Comparison of ENCODE assay signal across 9 cellular contexts in genomic region chr4:36325499-36325898, GRCh38.
DNase-seq lines count a peak whose midpoint lies in the region; ATAC-seq and TF ChIP-seq lines count a peak whose summit lies in the region.
"Had no signal": no experiment of that assay in that cellular context is flagged by ENCODE, and none has a peak within 500 bp of the region (broad histone marks: within the 10 kb centered on the region; RNA-seq: fewer than 3 reads in every experiment).

No MANE protein-coding gene starts in this region.

- no peak overlapping the region for H3K27ac ChIP-seq in substantia nigra (ENCODE audit: low read depth, low read length, poor library complexity, severe bottlenecking)
- no peak overlapping the region for H3K27ac ChIP-seq in tibial artery

- H3K9me3 ChIP-seq in tibial artery: no peaks in the 10 kb centered on the region

- ATAC-seq in GM18868 (IDR thresholded peaks at IDR 0.05; ENCODE audit: unreplicated experiment) (peak; percentile 80), GM21717 (IDR thresholded peaks at IDR 0.05; ENCODE audit: unreplicated experiment) (peak; percentile 90), HG03558 (IDR thresholded peaks at IDR 0.05; ENCODE audit: extremely low read depth, unreplicated experiment) (peak; percentile 84)

- no peak for TF ChIP-seq CTCF in tibial artery (IDR thresholded peaks at IDR 0.05)

- no peaks in the 10 kb centered on the region for H3K4me1 ChIP-seq in tibial artery

- H3K36me3 ChIP-seq in tibial artery: no peaks in the 10 kb centered on the region

- intact Hi-C loops in tibial artery (cut with DNase I; ENCODE audit: low total_unique reads): no loop called here

- DNase-seq in kidney tubule cell (ENCODE audit: low spot score) (peak; percentile 13), substantia nigra (lab: John Stamatoyannopoulos, UW) (no peak), DMS153 treated with DMSO at 0.1 percent for 48 hours (lab: John Stamatoyannopoulos, UW; ENCODE audit: unreplicated experiment) (no peak), tibial artery (no peak)
- DNase-seq in activated T-cell treated with anti-CD3 and anti-CD28 coated beads, Interleukin-2, amount 50 U/mL, for 48 hours: no peak
- DNase-seq: aorta had no signal

- H3K27me3 ChIP-seq in tibial artery: no peaks in the 10 kb centered on the region

- no peak overlapping the region for H3K4me3 ChIP-seq in tibial artery
